20 cellular contexts compared by ENCODE assay signal in genomic region chr5:6418679-6419276, GRCh38. TPM values are rescaled to one million over a fixed set of nuclear protein-coding genes. Genes with fewer than 3 reads are reported as not detected.
"Had no signal": no experiment of that assay in that cellular context is flagged by ENCODE, and none has a peak within 500 bp of the region (broad histone marks: within the 10 kb centered on the region; RNA-seq: fewer than 3 reads in every experiment).

No MANE protein-coding gene starts in this region.

- ATAC-seq: activated T-helper 17 cell treated with anti-CD3 and anti-CD28 coated beads, Interleukin-2, amount 50 U/mL, for 72 hours; T-helper 17 cell had no signal

- DNase-seq: activated B cell treated with CpG ODN at 0.5 μM for 24 hours; activated CD4-positive, alpha-beta T cell treated with anti-CD3 and anti-CD28 coated beads for 1 hour; activated CD4-positive, alpha-beta T cell treated with anti-CD3 and anti-CD28 coated beads, Interleukin-2, amount 10 ng/mL, durations not matched to agents 24 days and 14 days; activated CD4-positive, alpha-beta T cell treated with anti-CD3 and anti-CD28 coated beads, Interleukin-2, amount 50 U/mL, for 48 hours; activated CD8-positive, alpha-beta memory T cell treated with anti-CD3 and anti-CD28 coated beads for 24 hours; activated gamma-delta T cell treated with Interleukin-2 at 50 U/mL for 16 hours; activated naive CD4-positive, alpha-beta T cell treated with anti-CD3 and anti-CD28 coated beads, Interleukin-2, amount 10 ng/mL, durations not matched to agents 7 days and 5 days; activated naive CD8-positive, alpha-beta T cell treated with anti-CD3 and anti-CD28 coated beads for 36 hours; activated T-cell treated with anti-CD3 and anti-CD28 coated beads, Interleukin-2, amount 50 U/mL, for 48 hours; cerebellar nuclear complex; KG1; NCI-H1048; NCI-H1694; NCI-H526 treated with DMSO at 0.1 percent for 48 hours; NK-92 treated with Interleukin-12 subunit alpha and Interleukin-12 subunit beta, amount 100 ng/mL, for 24 hours; T-helper 17 cell; T-helper 9 cell had no signal

RNA-seq across cellular contexts. Expression of gene UBE2QL1, which starts 29.9 kb away (rescaled TPM):
- total RNA-seq: activated naive CD8-positive, alpha-beta T cell treated with anti-CD3 and anti-CD28 coated beads for 36 hours; activated T-helper 17 cell treated with anti-CD3 and anti-CD28 coated beads, Interleukin-2, amount 50 U/mL, for 72 hours; LHCN-M2 had no signal
- polyA plus RNA-seq: IgD-negative memory B cell had no signal
